ENCODE assay signal across 8 cellular contexts in the genomic region with DNA sequence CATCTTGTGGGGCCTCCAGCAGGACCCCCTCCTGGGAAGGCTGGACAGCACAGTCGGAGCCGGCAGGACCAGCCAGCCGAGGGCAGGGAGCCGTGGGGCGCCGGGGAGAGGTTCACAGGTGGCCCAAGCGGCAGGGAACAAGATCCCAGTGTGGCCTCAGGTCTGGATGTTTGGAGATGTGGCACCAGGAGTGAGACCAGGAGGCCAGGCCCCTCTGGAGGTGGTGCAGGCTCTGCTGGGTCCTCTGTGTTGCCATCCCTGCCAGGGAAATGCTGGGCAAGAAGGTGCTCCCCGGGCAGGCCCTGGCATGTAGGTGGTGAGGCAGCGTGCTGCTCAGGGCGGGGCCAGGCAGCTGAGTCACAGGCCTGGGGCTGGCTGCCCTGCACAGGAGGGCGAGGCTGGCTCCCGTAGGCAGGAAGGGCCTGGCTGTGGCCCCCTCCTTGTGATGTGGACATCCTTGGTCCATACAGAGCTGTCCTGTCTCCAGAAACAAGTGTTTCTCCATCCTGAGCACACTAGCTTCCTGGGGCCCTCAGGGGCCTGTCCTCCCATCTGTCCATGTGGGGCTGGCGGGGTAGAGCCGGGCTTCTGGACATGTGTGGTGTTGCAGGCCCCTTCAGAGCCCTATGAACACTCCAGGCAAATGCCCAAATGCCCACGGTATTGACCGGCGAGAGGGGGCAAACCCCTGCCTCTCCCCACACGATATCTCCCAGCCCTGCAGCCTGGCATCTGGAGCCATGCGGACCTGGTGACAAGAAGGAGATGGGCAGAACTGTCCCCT. TPM values are rescaled to one million over a fixed set of nuclear protein-coding genes. Genes with fewer than 3 reads are reported as not detected.
A peak's percentile ranks its signal among the peaks of the same experiment; 100 is the strongest.
DNase-seq lines count a peak whose midpoint lies in the region; ATAC-seq and TF ChIP-seq lines count a peak whose summit lies in the region.
"Had no signal": no experiment of that assay in that cellular context is flagged by ENCODE, and none has a peak within 500 bp of the region (broad histone marks: within the 10 kb centered on the region; RNA-seq: fewer than 3 reads in every experiment).

No MANE protein-coding gene starts in this region.

- TF ChIP-seq POLR2A in HCT116 (IDR thresholded peaks at IDR 0.05; ENCODE audit: borderline replicate concordance, extremely low read depth, insufficient read depth, insufficient read length) = peak; percentile 40
- no peak for TF ChIP-seq POLR2A in GM18505 (IDR thresholded peaks at IDR 0.05; ENCODE audit: borderline replicate concordance, extremely low read depth, insufficient read depth, insufficient read length)

- H3K4me3 Mint-ChIP-seq in glutamatergic neuron (ENCODE audit: unreplicated experiment) = no peak overlapping the region

- POLR2A ChIA-PET in HCT116 (lab: Charles Lee) = no interaction called here

- no peaks in the 10 kb centered on the region for H3K79me2 ChIP-seq in HCT116 (ENCODE audit: insufficient read depth, low read length)

- peaks cover 3% of the 10 kb centered on the region for H3K27me3 Mint-ChIP-seq in glutamatergic neuron (ENCODE audit: unreplicated experiment)

- no peak for TF ChIP-seq CTCF in HCT116 (IDR thresholded peaks at IDR 0.05 in 2 of 3, conservative IDR thresholded peaks at IDR 0.05 in 1 of 3; ENCODE audit: borderline replicate concordance in 1 of 3, insufficient read depth in 1 of 3, low read depth in 2 of 3, low read length in 2 of 3)
- TF ChIP-seq CTCF in glutamatergic neuron (IDR thresholded peaks at IDR 0.05; ENCODE audit: partially characterized antibody, unreplicated experiment) = no peak

- peak; percentile 97 for ATAC-seq in HCT116
- ATAC-seq in GM18505 (IDR thresholded peaks at IDR 0.05; ENCODE audit: unreplicated experiment) = no peak
- no peak for ATAC-seq in GM19467 (IDR thresholded peaks at IDR 0.05; ENCODE audit: unreplicated experiment)

- no peaks in the 10 kb centered on the region for H3K36me3 Mint-ChIP-seq in glutamatergic neuron (ENCODE audit: unreplicated experiment)

- H3K4me3 ChIP-seq in HCT116 (replicated peaks in 1 of 2; ENCODE audit: low read depth in 1 of 2, low read length in 2 of 2) (peak overlapping the region in 1 of 2 experiments; percentile 36; a peak in 3 of 4 replicates), skeletal muscle tissue (ENCODE audit: low read length in 3 of 3) (no peak overlapping the region)
- H3K4me3 ChIP-seq: ascending aorta had no signal

- H3K9me3 ChIP-seq in HCT116 (ENCODE audit: control insufficient read depth in 1 of 2, insufficient read depth in 1 of 2, low read depth in 1 of 2, low read length in 2 of 2) = no peaks in the 10 kb centered on the region
- H3K9me3 ChIP-seq in skeletal muscle tissue (ENCODE audit: control insufficient read depth in 3 of 3, low read length in 3 of 3) = no peaks in the 10 kb centered on the region
- H3K9me3 ChIP-seq: ascending aorta had no signal

- no peak for TF ChIP-seq RAD21 in HCT116 (IDR thresholded peaks at IDR 0.05; ENCODE audit: low read depth)

- H3K36me3 ChIP-seq in HCT116 (ENCODE audit: control insufficient read depth in 1 of 2, insufficient read depth in 2 of 2, low read length in 2 of 2) = no peaks in the 10 kb centered on the region
- peaks cover 0 to 2% (median 0%) of the 10 kb centered on the region in 3 donors for H3K36me3 ChIP-seq in skeletal muscle tissue (ENCODE audit: control insufficient read depth in 3 of 3, insufficient read depth in 3 of 3, low read length in 3 of 3)
- H3K36me3 ChIP-seq: ascending aorta had no signal

- no peaks in the 10 kb centered on the region for H4K20me1 ChIP-seq in HCT116 (ENCODE audit: insufficient read depth)

- H3K27me3 ChIP-seq in HCT116 (ENCODE audit: insufficient read depth, low read length) (no peaks in the 10 kb centered on the region), skeletal muscle tissue (ENCODE audit: control insufficient read depth in 3 of 3, insufficient read depth in 3 of 3, low read length in 3 of 3) (no peaks in the 10 kb centered on the region)
- H3K27me3 ChIP-seq: ascending aorta had no signal

- peak overlapping the region; percentile 16 for H2AFZ ChIP-seq in HCT116 (ENCODE audit: low read depth, low read length, poor library complexity, severe bottlenecking)

- H3K27ac ChIP-seq in HCT116 (ENCODE audit: low read depth, low read length) (peak overlapping the region; percentile 100), skeletal muscle tissue (ENCODE audit: low read depth, low read length) (peak overlapping the region; percentile 19)

- peaks cover 25 to 42% of the 10 kb centered on the region in 2 experiments for H3K4me1 ChIP-seq in HCT116 (ENCODE audit: control insufficient read depth in 1 of 2, insufficient read depth in 2 of 2, low read length in 2 of 2)
- H3K4me1 ChIP-seq in skeletal muscle tissue (ENCODE audit: control insufficient read depth in 3 of 3, insufficient read depth in 3 of 3, low read length in 3 of 3) = peaks cover 0 to 7% (median 0%) of the 10 kb centered on the region in 3 donors

- CTCF ChIA-PET in HCT116 (lab: Charles Lee) = no interaction called here

- H3K27ac Mint-ChIP-seq in glutamatergic neuron (ENCODE audit: unreplicated experiment) = no peak overlapping the region

- peaks cover 5% of the 10 kb centered on the region for H3K9me3 Mint-ChIP-seq in glutamatergic neuron (ENCODE audit: unreplicated experiment)

- H3K9me2 ChIP-seq in HCT116 (ENCODE audit: insufficient read depth) = no peaks in the 10 kb centered on the region

- intact Hi-C loops in HCT116 (cut with micrococcal nuclease) = no loop called here

- BruUV-seq in HCT116 (replicated peaks; lab: Mats Ljungman, UMichigan) = no TSS peak

- H3K4me2 ChIP-seq in HCT116 (ENCODE audit: low read length) = peak overlapping the region; percentile 78

- RAD21 ChIA-PET in HCT116 (lab: Charles Lee; ENCODE audit: low non-redundant PET in 1 of 2, low total read pairs in 2 of 2, uncharacterized antibody in 2 of 2, unreplicated experiment in 2 of 2) = no interaction called here

- peaks cover 10% of the 10 kb centered on the region for H3K4me1 Mint-ChIP-seq in glutamatergic neuron (ENCODE audit: low read depth, unreplicated experiment)

- DNase-seq in HCT116 (ENCODE audit: low read depth, low spot score) (peak; percentile 62), NCI-H460 (ENCODE audit: extremely low read depth, low read depth) (peak; percentile 71), dermis blood vessel endothelial cell (peak; percentile 69), glutamatergic neuron (no peak)

- H3K9ac ChIP-seq in HCT116 (ENCODE audit: low read length) = peak overlapping the region; percentile 66
- peak overlapping the region in 1 of 3 donors; percentile 38 for H3K9ac ChIP-seq in skeletal muscle tissue (ENCODE audit: low read depth in 1 of 3, low read length in 3 of 3)

TF ChIP-seq in HCT116, 20 proteins besides CTCF, POLR2A, EP300 and RAD21 (continues in another document):
- TF ChIP-seq ELF1 (IDR thresholded peaks at IDR 0.05; ENCODE audit: borderline replicate concordance, low read depth) = no peak
- no peak for TF ChIP-seq EZH2phosphoT487 (IDR thresholded peaks at IDR 0.05; ENCODE audit: borderline replicate concordance)
- TF ChIP-seq REST (IDR thresholded peaks at IDR 0.05; ENCODE audit: low read depth) = no peak
- no peak for TF ChIP-seq EZH2 (IDR thresholded peaks at IDR 0.05)

RNA-seq across cellular contexts. Expression of gene HGFAC, which starts 4.8 kb away (rescaled TPM):
- total RNA-seq in HCT116 (2021; ENCODE audit: unreplicated experiment) (1.1 TPM), dermis blood vessel endothelial cell (0.28 and 0.51 TPM in 2 replicates), skeletal muscle tissue (0.52 TPM), glutamatergic neuron (ENCODE audit: unreplicated experiment) (9.4 TPM)
- 0.14 and 0.59 TPM in 2 replicates for polyA plus RNA-seq in HCT116 (2012)
- total RNA-seq in NCI-H460 (2014; rRNA removed; shearing (Covaris generic)) = not detected in 2 replicates
- polyA plus RNA-seq in NCI-H460 (2014; cell fraction: nucleus; rRNA removed) = 0.10 and 1.3 TPM in 2 replicates

RNA-seq across cellular contexts. Expression of gene DOK7, which starts 26.1 kb away (rescaled TPM):
- total RNA-seq in HCT116 (2021; ENCODE audit: unreplicated experiment) (2.4 TPM), dermis blood vessel endothelial cell (0.17 TPM in 1 of 2 replicates, not detected in the other), skeletal muscle tissue (9.9 TPM), glutamatergic neuron (ENCODE audit: unreplicated experiment) (5.1 TPM)
- polyA plus RNA-seq in HCT116 (2012) = 1.4 and 1.8 TPM in 2 replicates
- 0.05 and 0.14 TPM in 2 replicates for total RNA-seq in NCI-H460 (2014; rRNA removed; shearing (Covaris generic))
- 0.50 and 2.6 TPM in 2 replicates for polyA plus RNA-seq in NCI-H460 (2014; cell fraction: nucleus; rRNA removed)
